8 cellular contexts compared by ENCODE assay signal in the genomic region with DNA sequence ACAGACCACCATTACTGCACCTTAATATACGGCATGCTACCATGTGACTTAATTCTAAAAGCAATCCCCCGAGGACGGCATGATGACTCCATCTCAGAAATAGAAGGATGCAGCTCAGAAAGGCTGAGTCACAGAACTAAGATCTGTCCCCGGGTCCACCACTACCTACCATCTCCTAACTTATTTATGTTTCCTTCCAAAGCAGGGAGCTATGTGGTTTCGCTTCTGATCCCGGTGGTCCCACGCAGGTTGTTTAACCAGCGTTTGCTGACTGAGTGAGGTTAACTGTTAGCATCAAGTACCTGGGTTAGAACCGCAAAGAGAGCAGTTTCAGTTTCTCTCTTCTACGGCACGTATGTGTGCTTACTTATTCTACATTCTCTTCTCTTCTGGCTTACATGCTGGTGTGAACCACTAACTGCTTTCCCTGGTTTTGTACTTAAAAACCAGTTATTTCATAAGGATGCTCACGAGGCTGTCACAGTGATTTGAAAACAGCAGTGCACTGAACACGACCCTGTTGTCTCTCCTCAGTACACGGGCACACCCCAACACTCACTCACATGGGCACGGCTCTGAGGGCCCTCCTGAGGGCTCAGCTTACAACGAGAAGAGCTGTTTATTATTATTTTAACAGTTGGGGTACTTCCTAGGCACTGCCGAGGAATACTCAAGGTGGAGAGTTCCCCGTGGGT.
DNase-seq lines count a peak whose midpoint lies in the region; ATAC-seq and TF ChIP-seq lines count a peak whose summit lies in the region.

No MANE protein-coding gene starts in this region.

- peak overlapping the region; percentile 94 for H3K27ac Mint-ChIP-seq in activated T-helper 1 cell treated with anti-CD3 and anti-CD28 coated beads, Interleukin-12 subunit alpha, Interleukin-12 subunit beta, Interleukin-2, Interleukin-4 antibody, amounts not matched to agents 30 ng/mL and 10 ng/mL and 1 ng/mL, durations not matched to agents 14 hours and 24 hours and 36 hours
- peak overlapping the region; percentile 7 for H3K27ac Mint-ChIP-seq in neural crest cell (ENCODE audit: unreplicated experiment)

- H3K4me3 ChIP-seq in vagina, result no peak overlapping the region

- intact Hi-C loops in activated T-helper 1 cell treated with anti-CD3 and anti-CD28 coated beads, Interleukin-12 subunit alpha, Interleukin-12 subunit beta, Interleukin-2, Interleukin-4 antibody, amounts not matched to agents 30 ng/mL and 10 ng/mL and 1 ng/mL, durations not matched to agents 14 hours and 24 hours and 36 hours (cut with micrococcal nuclease), result loop anchor here (1.0 kb wide), 1 partner anchor 16 kb away; no protein-coding TSS in a partner anchor
- intact Hi-C loops in vagina (cut with DNase I), result no loop called here

- no peaks in the 10 kb centered on the region for H3K36me3 ChIP-seq in vagina

- no peaks in the 10 kb centered on the region for H3K9me3 ChIP-seq in vagina

- H3K9me3 Mint-ChIP-seq in activated T-helper 1 cell treated with anti-CD3 and anti-CD28 coated beads, Interleukin-12 subunit alpha, Interleukin-12 subunit beta, Interleukin-2, Interleukin-4 antibody, amounts not matched to agents 30 ng/mL and 10 ng/mL and 1 ng/mL, durations not matched to agents 14 hours and 24 hours and 36 hours, result no peaks in the 10 kb centered on the region
- no peaks in the 10 kb centered on the region for H3K9me3 Mint-ChIP-seq in neural crest cell

- H3K4me1 Mint-ChIP-seq in activated T-helper 1 cell treated with anti-CD3 and anti-CD28 coated beads, Interleukin-12 subunit alpha, Interleukin-12 subunit beta, Interleukin-2, Interleukin-4 antibody, amounts not matched to agents 30 ng/mL and 10 ng/mL and 1 ng/mL, durations not matched to agents 14 hours and 24 hours and 36 hours (ENCODE audit: low read depth), result peaks cover 89% of the 10 kb centered on the region
- H3K4me1 Mint-ChIP-seq in neural crest cell, result peaks cover 76% of the 10 kb centered on the region

- no peaks in the 10 kb centered on the region for H3K27me3 ChIP-seq in vagina

- TF ChIP-seq POLR2A in vagina (IDR thresholded peaks at IDR 0.05), result no peak

- H3K27me3 Mint-ChIP-seq in activated T-helper 1 cell treated with anti-CD3 and anti-CD28 coated beads, Interleukin-12 subunit alpha, Interleukin-12 subunit beta, Interleukin-2, Interleukin-4 antibody, amounts not matched to agents 30 ng/mL and 10 ng/mL and 1 ng/mL, durations not matched to agents 14 hours and 24 hours and 36 hours (ENCODE audit: insufficient read depth), result no peaks in the 10 kb centered on the region
- H3K27me3 Mint-ChIP-seq in neural crest cell (ENCODE audit: low read depth), result no peaks in the 10 kb centered on the region

- H3K27ac ChIP-seq in vagina, result no peak overlapping the region

- ATAC-seq in GM21367 (IDR thresholded peaks at IDR 0.05; ENCODE audit: unreplicated experiment), result peak; percentile 68

- peaks cover 38% of the 10 kb centered on the region for H3K4me1 ChIP-seq in vagina

- peaks cover 16% of the 10 kb centered on the region for H3K36me3 Mint-ChIP-seq in activated T-helper 1 cell treated with anti-CD3 and anti-CD28 coated beads, Interleukin-12 subunit alpha, Interleukin-12 subunit beta, Interleukin-2, Interleukin-4 antibody, amounts not matched to agents 30 ng/mL and 10 ng/mL and 1 ng/mL, durations not matched to agents 14 hours and 24 hours and 36 hours (ENCODE audit: low read depth)
- no peaks in the 10 kb centered on the region for H3K36me3 Mint-ChIP-seq in neural crest cell (ENCODE audit: low read depth)

- DNase-seq in DMS79 (lab: John Stamatoyannopoulos, UW), result peak; percentile 79
- peak; percentile 66 for DNase-seq in HT1080 (ENCODE audit: low read depth)
- DNase-seq in activated T-helper 1 cell treated with anti-CD3 and anti-CD28 coated beads, Interleukin-12 subunit alpha, Interleukin-12 subunit beta, Interleukin-2, Interleukin-4 antibody, amounts not matched to agents 30 ng/mL and 10 ng/mL and 1 ng/mL, durations not matched to agents 14 hours and 24 hours and 36 hours (ENCODE audit: low spot score), result peak; percentile 72
- no peak for DNase-seq in neural crest cell (ENCODE audit: low read depth, low spot score)
- DNase-seq in NCI-H1048 (lab: John Stamatoyannopoulos, UW), result no peak
- no peak for DNase-seq in medulla oblongata (ENCODE audit: extremely low spot score)
- no peak for DNase-seq in vagina (ENCODE audit: extremely low spot score in 2 of 2)

- TF ChIP-seq CTCF in neural crest cell (conservative IDR thresholded peaks at IDR 0.05), result no peak
- TF ChIP-seq CTCF in vagina (IDR thresholded peaks at IDR 0.05), result no peak

- H3K4me3 Mint-ChIP-seq in activated T-helper 1 cell treated with anti-CD3 and anti-CD28 coated beads, Interleukin-12 subunit alpha, Interleukin-12 subunit beta, Interleukin-2, Interleukin-4 antibody, amounts not matched to agents 30 ng/mL and 10 ng/mL and 1 ng/mL, durations not matched to agents 14 hours and 24 hours and 36 hours, result peak overlapping the region; percentile 74
- H3K4me3 Mint-ChIP-seq in neural crest cell, result no peak overlapping the region

Comparison
In these comparisons a context has a peak if more than half of its experiments do, and no peak if none do; other contexts are left out.
1. DNase-seq: peak in DMS79 (single experiment), HT1080 (single experiment) and activated T-helper 1 cell treated with anti-CD3 and anti-CD28 coated beads, Interleukin-12 subunit alpha, Interleukin-12 subunit beta, Interleukin-2, Interleukin-4 antibody, amounts not matched to agents 30 ng/mL and 10 ng/mL and 1 ng/mL, durations not matched to agents 14 hours and 24 hours and 36 hours (single experiment); none in neural crest cell (single experiment), NCI-H1048 (single experiment), medulla oblongata (single experiment) and vagina (0 of 2).